Comparison of ENCODE assay signal across 15 cellular contexts in genomic region chr15:69753867-69754266, GRCh38.
DNase-seq lines count a peak whose midpoint lies in the region; ATAC-seq and TF ChIP-seq lines count a peak whose summit lies in the region.
"Had no signal": no experiment of that assay in that cellular context is flagged by ENCODE, and none has a peak within 500 bp of the region (broad histone marks: within the 10 kb centered on the region; RNA-seq: fewer than 3 reads in every experiment).

No MANE protein-coding gene starts in this region.

- peaks cover 55% of the 10 kb centered on the region for H3K4me1 Mint-ChIP-seq in activated CD8-positive, alpha-beta memory T cell treated with anti-CD3 and anti-CD28 coated beads, Interleukin-2, amount 10 ng/mL, durations not matched to agents 7 days and 5 days
- peaks cover 84 to 90% (median 89%) of the 10 kb centered on the region in 3 donors for H3K4me1 Mint-ChIP-seq in T-cell

- peaks cover 48% of the 10 kb centered on the region for H3F3A ChIP-seq in MM.1S (ENCODE audit: insufficient read depth, low read length)

- H4K20me1 ChIP-seq in BLaER1: peaks cover 52% of the 10 kb centered on the region
- no peaks in the 10 kb centered on the region for H4K20me1 ChIP-seq in MM.1S (ENCODE audit: insufficient read depth, low read length)

- H3K4me2 ChIP-seq in BLaER1 (no peak overlapping the region), MM.1S (ENCODE audit: low read depth, low read length) (no peak overlapping the region)

- intact Hi-C loops in heart left ventricle (cut with DNase I) (loop anchor here in 1 of 10 donors (10.0 kb wide), 2 partner anchors 59 to 131 kb away; no protein-coding TSS in a partner anchor), aorta (cut with DNase I) (no loop called here)

- no peak overlapping the region for H3K4me3 Mint-ChIP-seq in activated CD8-positive, alpha-beta memory T cell treated with anti-CD3 and anti-CD28 coated beads, Interleukin-2, amount 10 ng/mL, durations not matched to agents 7 days and 5 days
- H3K4me3 Mint-ChIP-seq in T-cell: peak overlapping the region in 1 of 3 donors; percentile 38

- H3K27me3 ChIP-seq in BLaER1: peaks cover 95% of the 10 kb centered on the region
- no peaks in the 10 kb centered on the region for H3K27me3 ChIP-seq in MM.1S (replicated peaks; ENCODE audit: insufficient read depth, low read length)
- no peaks in the 10 kb centered on the region for H3K27me3 ChIP-seq in heart left ventricle
- no peaks in the 10 kb centered on the region for H3K27me3 ChIP-seq in aorta (ENCODE audit: control insufficient read depth in 1 of 2, insufficient read depth in 2 of 2, low read length in 1 of 2)
- H3K27me3 ChIP-seq: BE2C had no signal

- H3K36me3 ChIP-seq in BLaER1 (no peaks in the 10 kb centered on the region), MM.1S (replicated peaks; ENCODE audit: insufficient read depth, low read length) (no peaks in the 10 kb centered on the region), heart left ventricle (no peaks in the 10 kb centered on the region), aorta (ENCODE audit: control insufficient read depth in 1 of 2, insufficient read depth in 2 of 2, low read length in 1 of 2) (no peaks in the 10 kb centered on the region)
- H3K36me3 ChIP-seq: BE2C had no signal

- CTCF ChIA-PET in activated CD8-positive, alpha-beta memory T cell treated with anti-CD3 and anti-CD28 coated beads, Interleukin-2, amount 10 ng/mL, durations not matched to agents 7 days and 5 days (lab: Charles Lee): interaction anchor here (0.6 to 3.3 kb wide), 2 partner anchors 10 to 40 kb away, joined by 3 to 14 read pairs; no protein-coding TSS in a partner anchor
- CTCF ChIA-PET in T-cell (lab: Charles Lee): no interaction called here

- H3K4me3 ChIP-seq in BLaER1: peak overlapping the region; percentile 2; the same call in 1 of the 2 replicates
- no peak overlapping the region for H3K4me3 ChIP-seq in MM.1S (ENCODE audit: low read length)
- no peak overlapping the region for H3K4me3 ChIP-seq in heart left ventricle
- no peak overlapping the region for H3K4me3 ChIP-seq in aorta (ENCODE audit: low read length in 2 of 2)

- peaks cover 34% of the 10 kb centered on the region for H3K4me1 ChIP-seq in BLaER1
- peaks cover 89% of the 10 kb centered on the region for H3K4me1 ChIP-seq in MM.1S (ENCODE audit: low read length)
- peaks cover 0 to 47% (median 0%) of the 10 kb centered on the region in 12 donors for H3K4me1 ChIP-seq in heart left ventricle
- no peaks in the 10 kb centered on the region for H3K4me1 ChIP-seq in aorta (ENCODE audit: control insufficient read depth in 1 of 2, insufficient read depth in 2 of 2, low read length in 2 of 2)
- H3K4me1 ChIP-seq: BE2C, Caco-2 had no signal

- DNase-seq in activated CD8-positive, alpha-beta memory T cell treated with anti-CD3 and anti-CD28 coated beads for 24 hours: peak; percentile 54
- DNase-seq in activated CD8-positive, alpha-beta memory T cell treated with anti-CD3 and anti-CD28 coated beads, Interleukin-2, amount 10 ng/mL, durations not matched to agents 7 days and 5 days: no peak
- DNase-seq in MM.1S: no peak
- no peak for DNase-seq in T-cell
- DNase-seq in heart left ventricle: no peak
- DNase-seq in aorta: no peak
- no peak for DNase-seq in GOT3 (lab: John Stamatoyannopoulos, UW)
- DNase-seq: BE2C; Caco-2; CD8-positive, alpha-beta memory T cell; DND-41; GDM1 had no signal

- no peaks in the 10 kb centered on the region for H3K9me2 ChIP-seq in MM.1S (replicated peaks; ENCODE audit: insufficient read depth, low read length)

- H3K9me3 ChIP-seq in BLaER1 (peaks cover 46% of the 10 kb centered on the region), MM.1S (replicated peaks; ENCODE audit: insufficient read depth, low read length) (no peaks in the 10 kb centered on the region), heart left ventricle (peaks cover 0 to 10% (median 0%) of the 10 kb centered on the region in 12 donors), aorta (ENCODE audit: control insufficient read depth, low read length) (peaks cover 1% of the 10 kb centered on the region)
- H3K9me3 ChIP-seq: BE2C, Caco-2 had no signal

- peaks cover 56% of the 10 kb centered on the region for H3K36me3 Mint-ChIP-seq in activated CD8-positive, alpha-beta memory T cell treated with anti-CD3 and anti-CD28 coated beads, Interleukin-2, amount 10 ng/mL, durations not matched to agents 7 days and 5 days
- H3K36me3 Mint-ChIP-seq in T-cell: peaks cover 14% of the 10 kb centered on the region

- H2AFZ ChIP-seq in MM.1S (ENCODE audit: low read length): no peak overlapping the region

- WGBS in heart left ventricle, 4 donors: 80 to 92% (median 88%) methylated on average over 1 of the region's 1 CpG
- 85 to 100% methylated on average over 1 of the region's 1 CpG for WGBS in aorta, 2 donors

- POLR2A ChIA-PET in T-cell (lab: Charles Lee): interaction anchor here in 1 of 2 donors (0.6 to 1.1 kb wide), 2 partner anchors 11 to 86 kb away, joined by 3 to 6 read pairs; no protein-coding TSS in a partner anchor

- no peak overlapping the region for H3K27ac Mint-ChIP-seq in activated CD8-positive, alpha-beta memory T cell treated with anti-CD3 and anti-CD28 coated beads, Interleukin-2, amount 10 ng/mL, durations not matched to agents 7 days and 5 days
- peak overlapping the region; percentile 6 to 12 for H3K27ac Mint-ChIP-seq in T-cell

- H3K9me3 Mint-ChIP-seq in activated CD8-positive, alpha-beta memory T cell treated with anti-CD3 and anti-CD28 coated beads, Interleukin-2, amount 10 ng/mL, durations not matched to agents 7 days and 5 days (ENCODE audit: low read depth): peaks cover 29% of the 10 kb centered on the region
- peaks cover 5 to 15% (median 8%) of the 10 kb centered on the region in 3 donors for H3K9me3 Mint-ChIP-seq in T-cell

- H3K27me3 Mint-ChIP-seq in activated CD8-positive, alpha-beta memory T cell treated with anti-CD3 and anti-CD28 coated beads, Interleukin-2, amount 10 ng/mL, durations not matched to agents 7 days and 5 days: peaks cover 23% of the 10 kb centered on the region
- peaks cover 4 to 11% of the 10 kb centered on the region in 2 donors for H3K27me3 Mint-ChIP-seq in T-cell

- no peaks in the 10 kb centered on the region for H3K79me2 ChIP-seq in MM.1S (ENCODE audit: low read length)

- ATAC-seq in activated CD8-positive, alpha-beta memory T cell treated with anti-CD3 and anti-CD28 coated beads, Interleukin-2, amount 10 ng/mL, durations not matched to agents 7 days and 5 days: no peak
- no peak for ATAC-seq in T-cell (replicated peaks in 1 of 4)
- ATAC-seq in heart left ventricle: no peak
- ATAC-seq in aorta (ENCODE audit: low FRiP score): no peak
- ATAC-seq: HCT116 had no signal

- no peak overlapping the region for H3K9ac ChIP-seq in BLaER1
- H3K9ac ChIP-seq in MM.1S (ENCODE audit: low read length): no peak overlapping the region

- TF ChIP-seq CTCF in MM.1S (IDR thresholded peaks at IDR 0.05; ENCODE audit: low read length) (no peak), heart left ventricle (IDR thresholded peaks at IDR 0.05) (no peak)

- no peak overlapping the region for H3K27ac ChIP-seq in BLaER1
- H3K27ac ChIP-seq in MM.1S (ENCODE audit: low read length): peak overlapping the region; percentile 94; the same call in 1 of the 2 replicates
- H3K27ac ChIP-seq in heart left ventricle: no peak overlapping the region
- H3K27ac ChIP-seq in aorta (ENCODE audit: low read depth in 1 of 2, low read length in 2 of 2): no peak overlapping the region
- H3K27ac ChIP-seq: HL-60 had no signal

- no peak for TF ChIP-seq POLR2A in heart left ventricle (IDR thresholded peaks at IDR 0.05)
